Comparison of ENCODE assay signal across 1 cellular context in genomic region chr1:234490789-234491479, GRCh38.
TF ChIP-seq lines count a peak whose summit lies in the region.

No MANE protein-coding gene starts in this region.

TF ChIP-seq in K562, 482 proteins besides CTCF, POLR2A, EP300 and RAD21 (continued from another document and continues in another):
- TF ChIP-seq POU5F1 (IDR thresholded peaks at IDR 0.05; ENCODE audit: borderline replicate concordance, low read depth, low read length, partially characterized antibody), result no peak
- peak in 1 of 2 experiments; percentile 39; a peak in 1 of 4 replicates for TF ChIP-seq NONO (IDR thresholded peaks at IDR 0.05; ENCODE audit: low read depth in 2 of 2, low read length in 1 of 2)
- TF ChIP-seq ZNF79 (CRISPR knock-in tag; IDR thresholded peaks at IDR 0.05; ENCODE audit: low read depth), result no peak
- TF ChIP-seq GABPB2 (CRISPR knock-in tag; conservative IDR thresholded peaks at IDR 0.05), result no peak
- TF ChIP-seq NFRKB (IDR thresholded peaks at IDR 0.05; ENCODE audit: low read depth), result 0 out of 2 replicates have a peak, but pooled peaks have one; percentile 47
- TF ChIP-seq THRAP3 (IDR thresholded peaks at IDR 0.05; ENCODE audit: borderline replicate concordance), result peak; percentile 94
- no peak for TF ChIP-seq HCFC1 (IDR thresholded peaks at IDR 0.05; ENCODE audit: low read depth, low read length)
- peak; percentile 83 for TF ChIP-seq NCOA1 (IDR thresholded peaks at IDR 0.05; ENCODE audit: low read depth)
- TF ChIP-seq SREBF2 (CRISPR knock-in tag; IDR thresholded peaks at IDR 0.05), result no peak
- no peak for TF ChIP-seq RFX5 (IDR thresholded peaks at IDR 0.05; ENCODE audit: low read depth, low read length)
- 0 out of 4 replicates have a peak, but pooled peaks of 1 of the 2 experiments have one; percentile 42 for TF ChIP-seq CSDE1 (IDR thresholded peaks at IDR 0.05)
- TF ChIP-seq NCOA2 (IDR thresholded peaks at IDR 0.05; ENCODE audit: partially characterized antibody in 2 of 2), result no peak
- TF ChIP-seq ZBTB43 (CRISPR knock-in tag; IDR thresholded peaks at IDR 0.05), result no peak
- no peak for TF ChIP-seq FOXK1 (CRISPR knock-in tag; IDR thresholded peaks at IDR 0.05; ENCODE audit: borderline replicate concordance)
- TF ChIP-seq CHD1 (IDR thresholded peaks at IDR 0.05; ENCODE audit: low read length), result no peak
- peak; percentile 57; the same call in 1 of the 2 replicates for TF ChIP-seq ZNF707 (CRISPR knock-in tag; conservative IDR thresholded peaks at IDR 0.05)
- TF ChIP-seq ZNF639 (CRISPR knock-in tag; conservative IDR thresholded peaks at IDR 0.05 in 1 of 2, IDR thresholded peaks at IDR 0.05 in 1 of 2), result peak in 1 of 2 experiments; percentile 81; a peak in 2 of 4 replicates
- no peak for TF ChIP-seq MEF2A (IDR thresholded peaks at IDR 0.05; ENCODE audit: control insufficient read depth, low read depth, low read length)
- TF ChIP-seq ZNF592 (IDR thresholded peaks at IDR 0.05), result no peak
- TF ChIP-seq ZBTB8A (IDR thresholded peaks at IDR 0.05; ENCODE audit: partially characterized antibody), result no peak
- TF ChIP-seq NR3C1 (CRISPR knock-in tag; IDR thresholded peaks at IDR 0.05), result no peak
- TF ChIP-seq MTA2 (IDR thresholded peaks at IDR 0.05; ENCODE audit: low read depth), result peak; percentile 93
- no peak for TF ChIP-seq ARID4B (CRISPR knock-in tag; IDR thresholded peaks at IDR 0.05)
- TF ChIP-seq PCBP2 (IDR thresholded peaks at IDR 0.05; ENCODE audit: low read depth, low read length, poor library complexity, severe bottlenecking), result no peak
- TF ChIP-seq ZNF668 (CRISPR knock-in tag; IDR thresholded peaks at IDR 0.05), result peak; percentile 86; the same call in 1 of the 2 replicates
- no peak for TF ChIP-seq CEBPG (CRISPR knock-in tag; IDR thresholded peaks at IDR 0.05)
- peak; percentile 45 to 82; a peak in 2 of 4 replicates for TF ChIP-seq CEBPG (tag; conservative IDR thresholded peaks at IDR 0.05 in 1 of 2, IDR thresholded peaks at IDR 0.05 in 1 of 2)
- no peak for TF ChIP-seq CREB3 (tag; conservative IDR thresholded peaks at IDR 0.05; ENCODE audit: low read depth)
- TF ChIP-seq HOMEZ (CRISPR knock-in tag; IDR thresholded peaks at IDR 0.05), result 0 out of 2 replicates have a peak, but pooled peaks have one; percentile 39
- no peak for TF ChIP-seq TBP (optimal IDR thresholded peaks at IDR 0.05; ENCODE audit: low read depth, low read length)
- TF ChIP-seq HNRNPK (IDR thresholded peaks at IDR 0.05; ENCODE audit: low read depth, low read length, poor library complexity, severe bottlenecking), result no peak
- no peak for TF ChIP-seq POLR3A (IDR thresholded peaks at IDR 0.05; ENCODE audit: borderline replicate concordance, extremely low read depth, insufficient read depth, insufficient read length)
- no peak for TF ChIP-seq KAT8 (IDR thresholded peaks at IDR 0.05; ENCODE audit: low read depth)
- peak; percentile 88 for TF ChIP-seq KLF1 (tag; IDR thresholded peaks at IDR 0.05)
- TF ChIP-seq ZNF785 (CRISPR knock-in tag; IDR thresholded peaks at IDR 0.05), result no peak
- peak; percentile 58; the same call in 1 of the 2 replicates for TF ChIP-seq DNMT1 (IDR thresholded peaks at IDR 0.05)
- TF ChIP-seq ZSCAN32 (CRISPR knock-in tag; IDR thresholded peaks at IDR 0.05), result no peak
- TF ChIP-seq PREB (CRISPR knock-in tag; IDR thresholded peaks at IDR 0.05), result no peak
- TF ChIP-seq PHB2 (IDR thresholded peaks at IDR 0.05; ENCODE audit: low read depth), result peak; percentile 67; the same call in 1 of the 2 replicates
- peak; percentile 96 to 98 for TF ChIP-seq HDAC1 (IDR thresholded peaks at IDR 0.05)
- no peak for TF ChIP-seq TAF9B (IDR thresholded peaks at IDR 0.05; ENCODE audit: partially characterized antibody)
- peak; percentile 77; the same call in 1 of the 2 replicates for TF ChIP-seq HDGF (IDR thresholded peaks at IDR 0.05)
- no peak for TF ChIP-seq SRSF9 (IDR thresholded peaks at IDR 0.05; ENCODE audit: borderline replicate concordance, low read depth, low read length)
- peak; percentile 86 for TF ChIP-seq KLF16 (IDR thresholded peaks at IDR 0.05)
- TF ChIP-seq GABPA (tag; conservative IDR thresholded peaks at IDR 0.05; ENCODE audit: low read depth), result no peak
- no peak for TF ChIP-seq ZNF830 (CRISPR knock-in tag; IDR thresholded peaks at IDR 0.05)
- TF ChIP-seq FIP1L1 (IDR thresholded peaks at IDR 0.05; ENCODE audit: low read depth, low read length, poor library complexity, severe bottlenecking), result no peak
- TF ChIP-seq ZNF274 (IDR thresholded peaks at IDR 0.05; ENCODE audit: borderline replicate concordance, low read depth, low read length), result no peak
- TF ChIP-seq ARID1B (IDR thresholded peaks at IDR 0.05), result peak; percentile 98
- TF ChIP-seq NELFE (IDR thresholded peaks at IDR 0.05; ENCODE audit: insufficient read depth, insufficient read length), result no peak
- TF ChIP-seq KAT2B (IDR thresholded peaks at IDR 0.05; ENCODE audit: low read depth, low read length), result no peak
- no peak for TF ChIP-seq ZNF584 (CRISPR knock-in tag; IDR thresholded peaks at IDR 0.05; ENCODE audit: low read depth)
- peak; percentile 96 for TF ChIP-seq CHAMP1 (IDR thresholded peaks at IDR 0.05)
- no peak for TF ChIP-seq SAFB (IDR thresholded peaks at IDR 0.05; ENCODE audit: borderline replicate concordance, low read depth, low read length)
- TF ChIP-seq NFIC (IDR thresholded peaks at IDR 0.05), result peak; percentile 86
